2 cellular contexts compared by ENCODE assay signal in genomic region chr6:143038845-143039244, GRCh38.
A peak's percentile ranks its signal among the peaks of the same experiment; 100 is the strongest.
TF ChIP-seq lines count a peak whose summit lies in the region.

No MANE protein-coding gene starts in this region.

TF ChIP-seq in HepG2, 621 proteins besides CTCF, POLR2A, EP300 and RAD21:
- TF ChIP-seq STAG1 (CRISPR knock-in tag; IDR thresholded peaks at IDR 0.05): 0 out of 2 replicates have a peak, but pooled peaks have one; percentile 29
- no peak for TF ChIP-seq ELK4 (CRISPR knock-in tag; IDR thresholded peaks at IDR 0.05; ENCODE audit: borderline replicate concordance)

TF ChIP-seq in HCT116, 20 proteins besides CTCF, POLR2A, EP300 and RAD21:
- TF ChIP-seq ELF1 (IDR thresholded peaks at IDR 0.05; ENCODE audit: borderline replicate concordance, low read depth): no peak
- TF ChIP-seq CEBPB (IDR thresholded peaks at IDR 0.05; ENCODE audit: low read depth): no peak
- TF ChIP-seq REST (IDR thresholded peaks at IDR 0.05; ENCODE audit: low read depth): no peak
- TF ChIP-seq JUND (IDR thresholded peaks at IDR 0.05): no peak
- no peak for TF ChIP-seq EGR1 (IDR thresholded peaks at IDR 0.05; ENCODE audit: low read depth)
- TF ChIP-seq YY1 (IDR thresholded peaks at IDR 0.05; ENCODE audit: extremely low read depth, insufficient replicate concordance, low read depth, low read length): no peak
- no peak for TF ChIP-seq SRF (IDR thresholded peaks at IDR 0.05; ENCODE audit: low read depth)
- TF ChIP-seq ZFX (IDR thresholded peaks at IDR 0.05): no peak
- no peak for TF ChIP-seq EZH2phosphoT487 (IDR thresholded peaks at IDR 0.05; ENCODE audit: borderline replicate concordance)
- no peak for TF ChIP-seq SP1 (IDR thresholded peaks at IDR 0.05; ENCODE audit: low read depth)
- no peak for TF ChIP-seq EZH2 (IDR thresholded peaks at IDR 0.05)
- TF ChIP-seq ZBTB33 (IDR thresholded peaks at IDR 0.05; ENCODE audit: extremely low read depth, insufficient replicate concordance, low read length): no peak
- no peak for TF ChIP-seq POLR2AphosphoS5 (IDR thresholded peaks at IDR 0.05; ENCODE audit: low read depth, low read length)
- TF ChIP-seq ATF3 (IDR thresholded peaks at IDR 0.05): no peak
- TF ChIP-seq MAX (IDR thresholded peaks at IDR 0.05): no peak
- no peak for TF ChIP-seq SIN3A (IDR thresholded peaks at IDR 0.05; ENCODE audit: low read depth)
